23 cellular contexts compared by ENCODE assay signal in genomic region chr6:52213127-52213526, GRCh38. TPM values are rescaled to one million over a fixed set of nuclear protein-coding genes. Genes with fewer than 3 reads are reported as not detected.
DNase-seq lines count a peak whose midpoint lies in the region; ATAC-seq and TF ChIP-seq lines count a peak whose summit lies in the region.
"Had no signal": no experiment of that assay in that cellular context is flagged by ENCODE, and none has a peak within 500 bp of the region (broad histone marks: within the 10 kb centered on the region; RNA-seq: fewer than 3 reads in every experiment).

No MANE protein-coding gene starts in this region.

- H2BK120ac ChIP-seq in neuronal stem cell (ENCODE audit: low read depth, low read length): no peak overlapping the region

- DNase-seq in DMS53 (lab: John Stamatoyannopoulos, UW) (peak; percentile 13), DMS53 treated with DMSO at 0.1 percent for 48 hours (lab: John Stamatoyannopoulos, UW; ENCODE audit: unreplicated experiment) (no peak), GM12865 (ENCODE audit: low read depth) (peak; percentile 53), SW480 (ENCODE audit: low spot score) (peak; percentile 90), neuronal stem cell (ENCODE audit: low spot score) (no peak), NCI-H2081 (lab: John Stamatoyannopoulos, UW) (no peak), RPMI8226 (no peak)
- DNase-seq in effector memory CD8-positive, alpha-beta T cell: no peak
- DNase-seq: cortex of kidney, DMS153, left ventricle myocardium inferior, NCI-H187, NCI-H446 treated with DMSO at 0.1 percent for 48 hours, occipital lobe, OCI-M1 had no signal

- no peak overlapping the region for H3K4me2 ChIP-seq in neuronal stem cell (ENCODE audit: insufficient read depth, low read length, poor library complexity, severe bottlenecking)

- H3K4me1 ChIP-seq in neuronal stem cell (ENCODE audit: control insufficient read depth in 2 of 2, insufficient read depth in 1 of 2, low read depth in 1 of 2, low read length in 2 of 2): no peaks in the 10 kb centered on the region
- H3K4me1 ChIP-seq: left ventricle myocardium inferior, SJSA1, tibial nerve had no signal

- no peaks in the 10 kb centered on the region for H3K4me1 Mint-ChIP-seq in effector memory CD8-positive, alpha-beta T cell (ENCODE audit: low read depth in 2 of 2)

- H3K23ac ChIP-seq in neuronal stem cell (ENCODE audit: low read depth, low read length, poor library complexity): no peak overlapping the region

- H3K79me1 ChIP-seq in neuronal stem cell (ENCODE audit: low read depth, low read length): no peaks in the 10 kb centered on the region

- H3K18ac ChIP-seq in neuronal stem cell (ENCODE audit: low read length): no peak overlapping the region

- TF ChIP-seq CTCF in GM12865 (IDR thresholded peaks at IDR 0.05; ENCODE audit: insufficient read depth, low read depth, low read length, missing control alignments): no peak

- H3K9me3 ChIP-seq in neuronal stem cell (replicated peaks in 1 of 2; ENCODE audit: control insufficient read depth in 2 of 2, insufficient read depth in 1 of 2, low read depth in 1 of 2, low read length in 2 of 2): no peaks in the 10 kb centered on the region
- H3K9me3 ChIP-seq: left ventricle myocardium inferior, SJSA1, tibial nerve had no signal

- no CpG with 5 or more reads among the region's 2 CpGs for WGBS in neuronal stem cell (ENCODE audit: extremely low coverage in 2 of 2, insufficient read length in 2 of 2, insufficient replicate concordance in 1 of 2), 2 donors

- H3K9me3 Mint-ChIP-seq in effector memory CD8-positive, alpha-beta T cell: no peaks in the 10 kb centered on the region
- H3K9me3 Mint-ChIP-seq: activated T-helper 2 cell treated with anti-CD3 and anti-CD28 coated beads, Interferon-gamma antibody, Interleukin-2, Interleukin-4, amounts not matched to agents 10 μg/mL and 5 μg/mL and 100 μg/mL, durations not matched to agents 14 hours and 24 hours and 36 hours had no signal

- no peak overlapping the region for H2BK5ac ChIP-seq in neuronal stem cell (ENCODE audit: low read length)

- no peak overlapping the region for H3K9ac ChIP-seq in neuronal stem cell (ENCODE audit: low read depth, low read length, poor library complexity)

- ATAC-seq in effector memory CD8-positive, alpha-beta T cell (replicated peaks): peak; percentile 17
- ATAC-seq: sciatic nerve had no signal

- no peak overlapping the region for H4K91ac ChIP-seq in neuronal stem cell (ENCODE audit: low read depth, low read length, poor library complexity)

- H3K4me3 Mint-ChIP-seq in effector memory CD8-positive, alpha-beta T cell: no peak overlapping the region

- no peaks in the 10 kb centered on the region for H3K36me3 Mint-ChIP-seq in effector memory CD8-positive, alpha-beta T cell (ENCODE audit: insufficient read depth)

- no peaks in the 10 kb centered on the region for H3K27me3 ChIP-seq in neuronal stem cell (ENCODE audit: control insufficient read depth in 3 of 3, insufficient read depth in 3 of 3, low read depth in 1 of 3, low read length in 3 of 3)

- no peak overlapping the region for H4K8ac ChIP-seq in neuronal stem cell (ENCODE audit: low read depth, low read length)

- no peak overlapping the region for H2BK15ac ChIP-seq in neuronal stem cell (ENCODE audit: low read length)

- H2AFZ ChIP-seq in neuronal stem cell (ENCODE audit: low read length): no peak overlapping the region

- H3K4me3 ChIP-seq in GM12865 (ENCODE audit: low read depth, low read length) (no peak overlapping the region), neuronal stem cell (ENCODE audit: low read length in 2 of 2) (no peak overlapping the region)
- H3K4me3 ChIP-seq: left ventricle myocardium inferior, SJSA1, tibial nerve had no signal

- H3K27me3 Mint-ChIP-seq in effector memory CD8-positive, alpha-beta T cell: peaks cover 33 to 37% of the 10 kb centered on the region in 2 donors

- H3K4ac ChIP-seq in neuronal stem cell (ENCODE audit: low read length): no peak overlapping the region

- H3K14ac ChIP-seq in neuronal stem cell (ENCODE audit: low read length): no peak overlapping the region

- H3K27ac Mint-ChIP-seq in effector memory CD8-positive, alpha-beta T cell: no peak overlapping the region
- H3K27ac Mint-ChIP-seq: activated T-helper 2 cell treated with anti-CD3 and anti-CD28 coated beads, Interferon-gamma antibody, Interleukin-2, Interleukin-4, amounts not matched to agents 10 μg/mL and 5 μg/mL and 100 μg/mL, durations not matched to agents 14 hours and 24 hours and 36 hours had no signal

- no peaks in the 10 kb centered on the region for H3K36me3 ChIP-seq in neuronal stem cell (replicated peaks in 1 of 2; ENCODE audit: control insufficient read depth in 2 of 2, insufficient read depth in 2 of 2, low read length in 2 of 2)
- H3K36me3 ChIP-seq: left ventricle myocardium inferior, SJSA1, tibial nerve had no signal

- no peak overlapping the region for H3K27ac ChIP-seq in neuronal stem cell (replicated peaks; ENCODE audit: low read length)
- H3K27ac ChIP-seq: 22Rv1, epithelial cell of prostate, left ventricle myocardium inferior, SJSA1, tibial nerve had no signal

- H2BK12ac ChIP-seq in neuronal stem cell (ENCODE audit: low read length): no peak overlapping the region

- no peak overlapping the region for H2AK5ac ChIP-seq in neuronal stem cell (ENCODE audit: low read depth, low read length)

RNA-seq across cellular contexts. Expression of gene IL17A, which starts 27.0 kb away (rescaled TPM):
- not detected for polyA plus RNA-seq in neuronal stem cell (2013, experiment 1 of 2)
- polyA plus RNA-seq in neuronal stem cell (2013, experiment 2 of 2): not detected
- polyA plus RNA-seq: BJ, H1 had no signal

RNA-seq across cellular contexts. Expression of gene IL17F, which starts 31.2 kb away (rescaled TPM):
- polyA plus RNA-seq in neuronal stem cell (2013, experiment 1 of 2): not detected
- not detected for polyA plus RNA-seq in neuronal stem cell (2013, experiment 2 of 2)
- polyA plus RNA-seq: BJ had no signal

Comparison
In these comparisons a context has a peak if more than half of its experiments do, and no peak if none do; other contexts are left out.
1. DNase-seq: peak in DMS53 (single experiment), GM12865 (single experiment) and SW480 (single experiment); none in DMS53 treated with DMSO at 0.1 percent for 48 hours (single experiment), effector memory CD8-positive, alpha-beta T cell (0 of 3), neuronal stem cell (single experiment), NCI-H2081 (0 of 2) and RPMI8226 (single experiment).